14 cellular contexts compared by ENCODE assay signal in the genomic region with DNA sequence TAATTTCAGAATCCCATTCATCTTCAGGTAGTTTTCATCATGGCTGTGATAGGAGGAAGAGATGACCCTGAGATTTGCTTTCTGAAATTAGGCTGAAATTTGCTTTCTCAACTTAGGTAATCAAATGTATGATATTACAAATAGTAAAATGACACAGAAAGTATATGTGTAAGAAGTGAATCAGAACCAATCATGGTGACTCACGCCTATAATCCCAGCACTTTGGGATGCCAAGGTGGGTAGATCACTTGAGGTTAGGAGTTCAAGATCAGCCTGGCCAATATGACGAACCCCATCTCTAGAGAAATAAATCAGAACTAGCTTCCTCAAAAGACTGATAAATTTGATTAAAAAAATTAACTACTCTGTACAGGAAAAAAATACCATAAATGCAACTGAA.
"Had no signal": no experiment of that assay in that cellular context is flagged by ENCODE, and none has a peak within 500 bp of the region (broad histone marks: within the 10 kb centered on the region; RNA-seq: fewer than 3 reads in every experiment).

No MANE protein-coding gene starts in this region.

- H3K27ac ChIP-seq: cardiac muscle cell, colonic mucosa, right lobe of liver, transverse colon had no signal

- H3K4me3 ChIP-seq: cardiac muscle cell, colonic mucosa, right lobe of liver, transverse colon had no signal

- H3K4me1 ChIP-seq: colonic mucosa, right lobe of liver, transverse colon had no signal

- H3K36me3 ChIP-seq: cardiac muscle cell, colonic mucosa, right lobe of liver, transverse colon had no signal

- H3K9me3 ChIP-seq: colonic mucosa, right lobe of liver, transverse colon had no signal

- H3K27me3 ChIP-seq: cardiac muscle cell, colonic mucosa, right lobe of liver, transverse colon had no signal

- DNase-seq: activated CD4-positive, alpha-beta T cell treated with anti-CD3 and anti-CD28 coated beads, Interleukin-2, amount 50 U/mL, for 48 hours; activated CD8-positive, alpha-beta memory T cell treated with anti-CD3 and anti-CD28 coated beads, Interleukin-2, amount 10 ng/mL, durations not matched to agents 7 days and 5 days; activated effector memory CD4-positive, alpha-beta T cell treated with Interleukin-2 at 50 U/mL for 16 hours; activated T-cell treated with anti-CD3 and anti-CD28 coated beads, Interleukin-2, amount 50 U/mL, for 24 hours; colonic mucosa; effector CD8-positive, alpha-beta T cell; glutamatergic neuron; immature natural killer cell; occipital lobe; right lobe of liver; stimulated activated naive CD4-positive, alpha-beta T cell; substantia nigra; transverse colon had no signal
